ENCODE assay signal across 8 cellular contexts in genomic region chr3:195208183-195208582, GRCh38.
A peak's percentile ranks its signal among the peaks of the same experiment; 100 is the strongest.
DNase-seq lines count a peak whose midpoint lies in the region; ATAC-seq and TF ChIP-seq lines count a peak whose summit lies in the region.

No MANE protein-coding gene starts in this region.

- no peak overlapping the region for H3K4me2 ChIP-seq in neural progenitor cell

- no peak for TF ChIP-seq CTCF in neural progenitor cell (IDR thresholded peaks at IDR 0.05)

- DNase-seq in myocyte (ENCODE audit: low read depth) (peak; percentile 65), T-helper 1 cell (no peak), globus pallidus (ENCODE audit: low spot score) (no peak), neural progenitor cell (ENCODE audit: low spot score) (no peak), islet precursor cell (no peak)

- no peak overlapping the region for H3K9ac ChIP-seq in neural progenitor cell

- no peaks in the 10 kb centered on the region for H3K27me3 ChIP-seq in neural progenitor cell

- H3K79me2 ChIP-seq in neural progenitor cell (ENCODE audit: low read depth) = peaks cover 46% of the 10 kb centered on the region

- H3F3A ChIP-seq in neural progenitor cell (ENCODE audit: low read depth) = no peaks in the 10 kb centered on the region

- peaks cover 55% of the 10 kb centered on the region for H3K4me1 Mint-ChIP-seq in neural progenitor cell

- H3K9me3 ChIP-seq in neural progenitor cell (ENCODE audit: low read depth) = no peaks in the 10 kb centered on the region

- peaks cover 13% of the 10 kb centered on the region for H3K4me1 ChIP-seq in neural progenitor cell

- no peak overlapping the region for H3K27ac Mint-ChIP-seq in neural progenitor cell

- no peak overlapping the region for H3K4me3 ChIP-seq in neural progenitor cell

- peaks cover 7% of the 10 kb centered on the region for H3K9me3 Mint-ChIP-seq in neural progenitor cell

- peaks cover 10% of the 10 kb centered on the region for H3K36me3 Mint-ChIP-seq in neural progenitor cell

- no peaks in the 10 kb centered on the region for H3K36me3 ChIP-seq in neural progenitor cell

- H4K20me1 ChIP-seq in neural progenitor cell (ENCODE audit: low read depth) = peaks cover 10% of the 10 kb centered on the region

- no peak overlapping the region for H3K4me3 Mint-ChIP-seq in neural progenitor cell

- H2AFZ ChIP-seq in neural progenitor cell (replicated peaks) = no peak overlapping the region

- H3K27me3 Mint-ChIP-seq in neural progenitor cell (ENCODE audit: insufficient read depth, low read depth) = peaks cover 8% of the 10 kb centered on the region

- no peak overlapping the region for H3K27ac ChIP-seq in neural progenitor cell

- ATAC-seq in GM18519 (IDR thresholded peaks at IDR 0.05; ENCODE audit: low FRiP score, unreplicated experiment) = peak; percentile 65
- peak; percentile 91 for ATAC-seq in GM21447 (IDR thresholded peaks at IDR 0.05; ENCODE audit: unreplicated experiment)
- peak; percentile 79 for ATAC-seq in HG03457 (IDR thresholded peaks at IDR 0.05; ENCODE audit: unreplicated experiment)
